19 cellular contexts compared by ENCODE assay signal in the genomic region with DNA sequence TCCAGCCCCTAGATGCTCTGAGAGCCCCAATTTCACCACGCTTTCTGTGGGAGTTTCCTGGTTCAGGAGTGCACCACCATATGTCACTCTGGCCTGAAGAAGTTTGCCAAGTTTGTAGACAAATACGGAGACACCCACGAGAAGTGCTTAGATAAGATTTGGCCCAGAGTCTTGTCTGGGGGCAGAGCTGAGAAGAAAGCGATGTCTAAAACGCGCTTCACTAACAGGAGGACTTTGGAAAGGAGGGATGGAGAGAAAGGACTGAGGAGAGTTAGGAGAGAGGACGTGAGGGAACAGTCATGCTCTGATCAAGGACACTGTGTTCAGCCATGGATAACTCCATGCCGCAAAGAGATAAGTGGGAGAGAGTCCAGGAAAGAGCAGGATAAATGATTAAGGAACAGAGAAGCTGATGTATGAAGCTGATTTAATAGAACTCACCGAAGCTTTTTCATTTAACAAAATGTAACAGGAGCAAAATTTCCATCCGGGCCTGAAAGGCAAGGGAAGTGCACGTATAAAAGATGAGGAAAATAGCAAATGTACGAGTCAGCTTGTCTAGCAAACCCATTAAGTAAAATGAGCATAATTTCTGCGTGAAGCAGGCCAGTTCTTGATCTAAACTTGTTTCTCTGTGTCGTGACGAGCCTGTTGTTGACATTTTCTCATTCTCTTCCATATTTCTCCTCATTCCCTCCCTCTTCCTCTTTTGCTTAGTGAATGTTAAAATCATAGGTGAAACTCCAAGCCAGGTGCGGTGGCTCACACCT. TPM values are rescaled to one million over a fixed set of nuclear protein-coding genes. Genes with fewer than 3 reads are reported as not detected.
DNase-seq lines count a peak whose midpoint lies in the region; ATAC-seq, FAIRE-seq and TF ChIP-seq lines count a peak whose summit lies in the region.
"Had no signal": no experiment of that assay in that cellular context is flagged by ENCODE, and none has a peak within 500 bp of the region (broad histone marks: within the 10 kb centered on the region; RNA-seq: fewer than 3 reads in every experiment).

No MANE protein-coding gene starts in this region.

- 10 to 18% (median 11%) methylated on average over 16 of the region's 16 CpGs for WGBS in ovary, 3 donors
- no CpG with 5 or more reads among the region's 16 CpGs for WGBS in trophoblast cell (ENCODE audit: extremely low coverage, insufficient coverage, insufficient read length)

- H3K27me3 ChIP-seq in astrocyte (ENCODE audit: insufficient read depth, low read length) (peaks cover 3% of the 10 kb centered on the region), left ventricle myocardium inferior (ENCODE audit: low read depth) (no peaks in the 10 kb centered on the region), ovary (no peaks in the 10 kb centered on the region), trophoblast cell (ENCODE audit: insufficient read depth, low read length) (no peaks in the 10 kb centered on the region)
- H3K27me3 ChIP-seq: brain microvascular endothelial cell, esophagus muscularis mucosa had no signal

- no peak overlapping the region for H3K27ac ChIP-seq in astrocyte (ENCODE audit: low read depth, low read length)
- peak overlapping the region; percentile 60 for H3K27ac ChIP-seq in left ventricle myocardium inferior (replicated peaks)
- peak overlapping the region in 1 of 2 donors; percentile 6 for H3K27ac ChIP-seq in ovary
- H3K27ac ChIP-seq in trophoblast cell (ENCODE audit: low read depth, low read length): no peak overlapping the region
- H3K27ac ChIP-seq: brain microvascular endothelial cell, esophagus muscularis mucosa had no signal

- no peak overlapping the region for H2BK120ac ChIP-seq in trophoblast cell (ENCODE audit: insufficient read depth, low read length, poor library complexity)

- H3K4me3 ChIP-seq in astrocyte (ENCODE audit: insufficient read depth, low read depth, low read length) (no peak overlapping the region), left ventricle myocardium inferior (peak overlapping the region; percentile 15), ovary (no peak overlapping the region), trophoblast cell (ENCODE audit: low read depth, low read length) (no peak overlapping the region)
- H3K4me3 ChIP-seq: esophagus muscularis mucosa, GM12878, K562 had no signal

- no peak for ATAC-seq in sciatic nerve
- ATAC-seq: K562, left colon, Panc1 had no signal

- no peak overlapping the region for H3K4me3 Mint-ChIP-seq in astrocyte (ENCODE audit: unreplicated experiment)
- H3K4me3 Mint-ChIP-seq: activated CD4-positive, alpha-beta T cell treated with anti-CD3 and anti-CD28 coated beads, Interleukin-2, amount 10 ng/mL, durations not matched to agents 7 days and 5 days; activated naive CD4-positive, alpha-beta T cell treated with anti-CD3 and anti-CD28 coated beads for 36 hours had no signal

- H4K20me1 ChIP-seq in astrocyte (ENCODE audit: insufficient read depth, low read length): no peaks in the 10 kb centered on the region

- H4K91ac ChIP-seq in trophoblast cell (ENCODE audit: low read depth, low read length): no peak overlapping the region

- H3K79me1 ChIP-seq in trophoblast cell (ENCODE audit: low read length): no peaks in the 10 kb centered on the region

- H2AFZ ChIP-seq in astrocyte (ENCODE audit: low read depth, low read length) (peak overlapping the region; percentile 55), trophoblast cell (ENCODE audit: insufficient read depth, low read length, poor library complexity) (no peak overlapping the region)

- TF ChIP-seq POLR2A in ovary (IDR thresholded peaks at IDR 0.05): no peak

- H3K23ac ChIP-seq in trophoblast cell (ENCODE audit: low read length): no peak overlapping the region

- no peak for DNase-seq in HTR-8/SVneo (ENCODE audit: insufficient read length, low spot score)
- peak; percentile 53 for DNase-seq in astrocyte (ENCODE audit: low read depth)
- DNase-seq in left ventricle myocardium inferior: no peak
- DNase-seq in ovary: peak in 4 of 5 donors; percentile 30 to 46 (median 38)
- no peak for DNase-seq in trophoblast cell
- DNase-seq in GM19238 (ENCODE audit: insufficient read length, low spot score): no peak
- no peak for DNase-seq in hypothalamus (lab: John Stamatoyannopoulos, UW)
- DNase-seq in sciatic nerve (ENCODE audit: low spot score): no peak
- DNase-seq: activated CD4-positive, alpha-beta T cell treated with anti-CD3 and anti-CD28 coated beads, Interleukin-2, amount 10 ng/mL, durations not matched to agents 7 days and 5 days; activated naive CD4-positive, alpha-beta T cell treated with anti-CD3 and anti-CD28 coated beads for 36 hours; brain microvascular endothelial cell; GDM1; left colon; NCI-H2081; NCI-H69 had no signal

- no peak overlapping the region for H3K4ac ChIP-seq in trophoblast cell (ENCODE audit: low read depth, low read length)

- no peaks in the 10 kb centered on the region for H3K36me3 ChIP-seq in astrocyte (ENCODE audit: insufficient read depth, low read length)
- no peaks in the 10 kb centered on the region for H3K36me3 ChIP-seq in left ventricle myocardium inferior
- H3K36me3 ChIP-seq in ovary: no peaks in the 10 kb centered on the region
- H3K36me3 ChIP-seq in trophoblast cell (ENCODE audit: control insufficient read depth in 1 of 2, insufficient read depth in 2 of 2, low read length in 2 of 2): no peaks in the 10 kb centered on the region
- H3K36me3 ChIP-seq: brain microvascular endothelial cell, esophagus muscularis mucosa had no signal

- H4K12ac ChIP-seq in trophoblast cell (ENCODE audit: low read depth, low read length): no peak overlapping the region

- intact Hi-C loops in left ventricle myocardium inferior (cut with micrococcal nuclease): no loop called here
- intact Hi-C loops in ovary (cut with DNase I): no loop called here
- intact Hi-C loops in sciatic nerve (cut with DNase I): no loop called here

- peaks cover 15% of the 10 kb centered on the region for H3K4me1 Mint-ChIP-seq in astrocyte (ENCODE audit: low read depth, unreplicated experiment)

- H4K8ac ChIP-seq in trophoblast cell (ENCODE audit: low read depth, low read length): no peak overlapping the region

- H3K4me1 ChIP-seq in astrocyte (ENCODE audit: insufficient read depth, low read length): peaks cover 4% of the 10 kb centered on the region
- H3K4me1 ChIP-seq in left ventricle myocardium inferior: peaks cover 15% of the 10 kb centered on the region
- peaks cover 2% of the 10 kb centered on the region for H3K4me1 ChIP-seq in ovary (ENCODE audit: insufficient read depth)
- no peaks in the 10 kb centered on the region for H3K4me1 ChIP-seq in trophoblast cell (ENCODE audit: control insufficient read depth in 1 of 2, insufficient read depth in 2 of 2, low read length in 2 of 2)

- H3K18ac ChIP-seq in trophoblast cell (ENCODE audit: low read length): no peak overlapping the region

- peak overlapping the region; percentile 9 for H3K4me2 ChIP-seq in astrocyte (ENCODE audit: low read length)
- no peak overlapping the region for H3K4me2 ChIP-seq in trophoblast cell (ENCODE audit: low read length)

- H3K27me3 Mint-ChIP-seq in astrocyte (ENCODE audit: low read depth, unreplicated experiment): peaks cover 7% of the 10 kb centered on the region
- H3K27me3 Mint-ChIP-seq: activated CD4-positive, alpha-beta T cell treated with anti-CD3 and anti-CD28 coated beads, Interleukin-2, amount 10 ng/mL, durations not matched to agents 7 days and 5 days had no signal

- peaks cover 2% of the 10 kb centered on the region for H3K36me3 Mint-ChIP-seq in astrocyte (ENCODE audit: low read depth, unreplicated experiment)

- no peak overlapping the region for H2BK5ac ChIP-seq in trophoblast cell (ENCODE audit: low read depth, low read length, poor library complexity)

- H3K79me2 ChIP-seq in astrocyte (ENCODE audit: insufficient read depth, low read length) (no peaks in the 10 kb centered on the region), trophoblast cell (ENCODE audit: control insufficient read depth, insufficient read depth, low read length, poor library complexity) (no peaks in the 10 kb centered on the region)

- H2BK12ac ChIP-seq in trophoblast cell (ENCODE audit: low read length): no peak overlapping the region

- peak; percentile 90 for FAIRE-seq in HTR-8/SVneo (lab: Jason Lieb, UNC)
- FAIRE-seq in astrocyte (lab: Jason Lieb, UNC): no peak
- FAIRE-seq: GM12878, K562 had no signal

- H3K9me3 ChIP-seq in astrocyte (ENCODE audit: insufficient read depth, low read depth, low read length) (no peaks in the 10 kb centered on the region), left ventricle myocardium inferior (replicated peaks) (no peaks in the 10 kb centered on the region), ovary (no peaks in the 10 kb centered on the region), trophoblast cell (ENCODE audit: insufficient read depth, low read depth, low read length) (no peaks in the 10 kb centered on the region)
- H3K9me3 ChIP-seq: esophagus muscularis mucosa had no signal

- TF ChIP-seq EP300 in ovary (IDR thresholded peaks at IDR 0.05): no peak

- TF ChIP-seq CTCF in astrocyte (IDR thresholded peaks at IDR 0.05; ENCODE audit: insufficient read depth, low read depth, low read length) (no peak), left ventricle myocardium inferior (IDR thresholded peaks at IDR 0.05; ENCODE audit: borderline replicate concordance) (no peak), ovary (IDR thresholded peaks at IDR 0.05) (no peak)

- H2AK5ac ChIP-seq in trophoblast cell (ENCODE audit: low read length): no peak overlapping the region

- H3K9me3 Mint-ChIP-seq in astrocyte (ENCODE audit: unreplicated experiment): peaks cover 12% of the 10 kb centered on the region

- peak overlapping the region; percentile 37 for H3K27ac Mint-ChIP-seq in astrocyte (ENCODE audit: unreplicated experiment)
- H3K27ac Mint-ChIP-seq: activated CD4-positive, alpha-beta T cell treated with anti-CD3 and anti-CD28 coated beads, Interleukin-2, amount 10 ng/mL, durations not matched to agents 7 days and 5 days; activated naive CD4-positive, alpha-beta T cell treated with anti-CD3 and anti-CD28 coated beads for 36 hours had no signal

- H3K9ac ChIP-seq in astrocyte (ENCODE audit: low read length) (no peak overlapping the region), trophoblast cell (ENCODE audit: low read length) (no peak overlapping the region)

- no peak overlapping the region for H3K14ac ChIP-seq in trophoblast cell (ENCODE audit: low read length)

RNA-seq across cellular contexts. Expression of a gene that starts 23.4 kb away (rescaled TPM):
- 10.7 and 13.0 TPM in 2 replicates for total RNA-seq in astrocyte
- 1.9 TPM for total RNA-seq in left ventricle myocardium inferior
- total RNA-seq in ovary: 1 to 10 TPM in 6 of 7 donors, under 1 TPM in 1; 0.95 to 3.7 (median 2.0) TPM
- polyA plus RNA-seq in ovary: 1 to 10 TPM in 1 of 2 donors, under 1 TPM in 1; 0.80 to 1.6 TPM
- polyA plus RNA-seq in trophoblast cell (2013): 6.7 TPM in 2 replicates
- total RNA-seq in sciatic nerve: 0.36 TPM

Comparison
In these comparisons a context has a peak if more than half of its experiments do, and no peak if none do; other contexts are left out.
1. DNase-seq: peak in astrocyte (single experiment) and ovary (4 of 5); none in HTR-8/SVneo (single experiment), left ventricle myocardium inferior (single experiment), trophoblast cell (0 of 2), GM19238 (single experiment), hypothalamus (0 of 51) and sciatic nerve (single experiment).